In genomic region chr15:101723874-101724674, GRCh38 we compare ENCODE assay signal across 1 cellular context.
A peak's percentile ranks its signal among the peaks of the same experiment; 100 is the strongest.
TF ChIP-seq lines count a peak whose summit lies in the region.

Gene TARS3, minus strand, starts transcription at chr15:101724473. Its CDS starts 86 bp downstream, at chr15:101724387.

TF ChIP-seq in GM23338, 12 proteins besides CTCF, POLR2A, EP300 and RAD21 (continued from another document):
- peak; percentile 18 for TF ChIP-seq REST (IDR thresholded peaks at IDR 0.05; ENCODE audit: unreplicated experiment)
- TF ChIP-seq NANOG (IDR thresholded peaks at IDR 0.05; ENCODE audit: borderline replicate concordance): no peak
- TF ChIP-seq ZNF331 (CRISPR knock-in tag; IDR thresholded peaks at IDR 0.05; ENCODE audit: low read depth): no peak
- no peak for TF ChIP-seq EZH2phosphoT487 (IDR thresholded peaks at IDR 0.05; ENCODE audit: unreplicated experiment)
- peak; percentile 74 for TF ChIP-seq CREB1 (CRISPR knock-in tag; IDR thresholded peaks at IDR 0.05; ENCODE audit: low read depth)
- peak; percentile 96 for TF ChIP-seq POLR2AphosphoS5 (IDR thresholded peaks at IDR 0.05; ENCODE audit: low read depth)
TF ChIP-seq in GM23338: peak in this region for 3.
